Comparison of ENCODE assay signal across 1 cellular context in the genomic region with DNA sequence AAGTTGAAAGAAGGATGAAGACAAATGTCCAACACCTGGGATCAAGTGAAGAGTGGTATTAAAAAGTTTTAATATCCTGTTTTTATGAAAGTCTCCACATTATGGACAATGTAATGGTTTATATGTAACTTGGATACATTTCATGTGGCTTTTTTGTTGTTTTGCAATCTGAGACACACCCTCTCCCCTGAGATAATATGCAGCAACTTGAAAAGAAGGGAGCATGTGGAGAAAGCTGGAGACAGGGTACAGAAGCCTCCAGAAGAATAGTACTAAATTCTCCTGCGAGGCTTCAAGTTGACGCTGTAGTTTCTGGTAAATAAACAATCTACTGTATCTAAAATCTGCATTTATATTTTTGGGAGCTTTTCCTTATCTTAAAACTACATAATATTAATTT.
TF ChIP-seq lines count a peak whose summit lies in the region.

No MANE protein-coding gene starts in this region.

TF ChIP-seq in SK-N-SH, 30 proteins besides CTCF, POLR2A, EP300 and RAD21 (continued from another document):
- TF ChIP-seq, protein P1, sequence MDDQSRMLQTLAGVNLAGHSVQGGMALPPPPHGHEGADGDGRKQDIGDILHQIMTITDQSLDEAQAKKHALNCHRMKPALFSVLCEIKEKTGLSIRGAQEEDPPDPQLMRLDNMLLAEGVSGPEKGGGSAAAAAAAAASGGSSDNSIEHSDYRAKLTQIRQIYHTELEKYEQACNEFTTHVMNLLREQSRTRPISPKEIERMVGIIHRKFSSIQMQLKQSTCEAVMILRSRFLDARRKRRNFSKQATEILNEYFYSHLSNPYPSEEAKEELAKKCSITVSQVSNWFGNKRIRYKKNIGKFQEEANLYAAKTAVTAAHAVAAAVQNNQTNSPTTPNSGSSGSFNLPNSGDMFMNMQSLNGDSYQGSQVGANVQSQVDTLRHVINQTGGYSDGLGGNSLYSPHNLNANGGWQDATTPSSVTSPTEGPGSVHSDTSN (IDR thresholded peaks at IDR 0.05), result no peak
- TF ChIP-seq NFIC (IDR thresholded peaks at IDR 0.05; ENCODE audit: borderline replicate concordance) (no peak), SMC3 (IDR thresholded peaks at IDR 0.05; ENCODE audit: low read depth, low read length) (no peak), TAF1 (IDR thresholded peaks at IDR 0.05; ENCODE audit: borderline replicate concordance, low read depth, low read length) (no peak), FOXJ3 (CRISPR knock-in tag; IDR thresholded peaks at IDR 0.05) (no peak), ELF1 (IDR thresholded peaks at IDR 0.05) (no peak), NRF1 (IDR thresholded peaks at IDR 0.05; ENCODE audit: low read depth, low read length) (no peak), RFX5 (IDR thresholded peaks at IDR 0.05; ENCODE audit: low read length) (no peak), YY1 (IDR thresholded peaks at IDR 0.05; ENCODE audit: low read depth) (no peak), POLR2AphosphoS5 (IDR thresholded peaks at IDR 0.05; ENCODE audit: low read depth, low read length) (no peak), EZH2phosphoT487 (IDR thresholded peaks at IDR 0.05; ENCODE audit: borderline replicate concordance, low read depth) (no peak)
- TF ChIP-seq, protein P2, sequence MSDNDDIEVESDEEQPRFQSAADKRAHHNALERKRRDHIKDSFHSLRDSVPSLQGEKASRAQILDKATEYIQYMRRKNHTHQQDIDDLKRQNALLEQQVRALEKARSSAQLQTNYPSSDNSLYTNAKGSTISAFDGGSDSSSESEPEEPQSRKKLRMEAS (IDR thresholded peaks at IDR 0.05; ENCODE audit: low read depth), result no peak
